ENCODE assay signal across 14 cellular contexts in the genomic region with DNA sequence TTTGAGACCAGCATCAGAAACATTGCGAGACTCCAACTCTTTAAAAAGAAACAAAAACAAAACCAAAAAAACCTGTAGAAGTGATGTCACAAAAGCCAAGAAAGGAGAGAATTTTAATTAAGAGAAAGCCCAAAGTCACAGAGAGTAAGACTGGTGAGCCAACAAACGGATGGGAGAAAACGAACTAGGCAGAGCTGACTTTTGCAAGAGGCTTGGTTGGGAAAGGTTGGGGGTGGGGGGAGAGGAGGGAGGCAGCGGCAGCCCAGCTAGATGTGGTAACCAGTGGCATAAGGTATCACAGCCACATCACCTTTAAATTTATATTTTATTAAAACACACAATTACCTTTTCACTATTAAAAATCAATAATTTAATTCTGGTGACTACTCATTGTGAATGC. TPM values are rescaled to one million over a fixed set of nuclear protein-coding genes. Genes with fewer than 3 reads are reported as not detected.
DNase-seq lines count a peak whose midpoint lies in the region; TF ChIP-seq lines count a peak whose summit lies in the region.
"Had no signal": no experiment of that assay in that cellular context is flagged by ENCODE, and none has a peak within 500 bp of the region (broad histone marks: within the 10 kb centered on the region; RNA-seq: fewer than 3 reads in every experiment).

No MANE protein-coding gene starts in this region.

- intact Hi-C loops in MCF 10A (cut with micrococcal nuclease), result no loop called here
- intact Hi-C loops in breast epithelium (cut with DNase I; ENCODE audit: low total_unique reads), result no loop called here

- no peaks in the 10 kb centered on the region for H3K9me3 ChIP-seq in breast epithelium
- H3K9me3 ChIP-seq: lower lobe of right lung, sigmoid colon had no signal

- no peaks in the 10 kb centered on the region for H3K36me3 ChIP-seq in breast epithelium

- no peak overlapping the region for H3K27ac ChIP-seq in breast epithelium
- H3K27ac ChIP-seq: lower lobe of right lung, sigmoid colon had no signal

- H3K4me1 ChIP-seq in breast epithelium, result no peaks in the 10 kb centered on the region
- H3K4me1 ChIP-seq: lower lobe of right lung, sigmoid colon had no signal

- H3K27me3 ChIP-seq in breast epithelium, result no peaks in the 10 kb centered on the region
- H3K27me3 ChIP-seq: sigmoid colon had no signal

- no peaks in the 10 kb centered on the region for H3K4me1 Mint-ChIP-seq in MCF 10A (ENCODE audit: insufficient read depth, unreplicated experiment)
- H3K4me1 Mint-ChIP-seq in activated naive CD8-positive, alpha-beta T cell treated with anti-CD3 and anti-CD28 coated beads for 36 hours, result peaks cover 44% of the 10 kb centered on the region

- H3K4me3 Mint-ChIP-seq in MCF 10A (ENCODE audit: unreplicated experiment), result no peak overlapping the region
- H3K4me3 Mint-ChIP-seq in activated naive CD8-positive, alpha-beta T cell treated with anti-CD3 and anti-CD28 coated beads for 36 hours, result no peak overlapping the region

- peak overlapping the region; percentile 12 for H3K27ac Mint-ChIP-seq in MCF 10A (ENCODE audit: low read depth, unreplicated experiment)
- peak overlapping the region; percentile 61 for H3K27ac Mint-ChIP-seq in activated naive CD8-positive, alpha-beta T cell treated with anti-CD3 and anti-CD28 coated beads for 36 hours

- CTCF ChIA-PET in MCF 10A (lab: Yijun Ruan, JAX), result interaction anchor here (1.2 kb wide), 1 partner anchor 64 kb away, joined by 3 read pairs; a partner anchor contains a TSS

- no TSS peak for BruUV-seq in MCF 10A (replicated peaks; lab: Mats Ljungman, UMichigan)

- peaks cover 50% of the 10 kb centered on the region for H3K36me3 Mint-ChIP-seq in MCF 10A (ENCODE audit: insufficient read depth, unreplicated experiment)
- peaks cover 48% of the 10 kb centered on the region for H3K36me3 Mint-ChIP-seq in activated naive CD8-positive, alpha-beta T cell treated with anti-CD3 and anti-CD28 coated beads for 36 hours

- POLR2A ChIA-PET in MCF 10A (lab: Yijun Ruan, JAX), result no interaction called here

- no peaks in the 10 kb centered on the region for H3K9me3 Mint-ChIP-seq in MCF 10A (ENCODE audit: unreplicated experiment)
- no peaks in the 10 kb centered on the region for H3K9me3 Mint-ChIP-seq in activated naive CD8-positive, alpha-beta T cell treated with anti-CD3 and anti-CD28 coated beads for 36 hours

- no peak for DNase-seq in MCF 10A (ENCODE audit: unreplicated experiment)
- DNase-seq in breast epithelium (ENCODE audit: low spot score in 2 of 2), result no peak
- DNase-seq in NOMO-1 treated with DMSO at 0.1 percent for 48 hours (lab: John Stamatoyannopoulos, UW; ENCODE audit: unreplicated experiment), result peak; percentile 69
- no peak for DNase-seq in activated naive CD8-positive, alpha-beta T cell treated with anti-CD3 and anti-CD28 coated beads for 36 hours
- DNase-seq in hypothalamus (lab: John Stamatoyannopoulos, UW), result no peak
- DNase-seq in GM19238 (ENCODE audit: insufficient read length, low spot score), result no peak
- DNase-seq in NCI-H187 (lab: John Stamatoyannopoulos, UW), result no peak
- DNase-seq: activated CD4-positive, alpha-beta T cell treated with anti-CD3 and anti-CD28 coated beads, Interleukin-2, amount 50 U/mL, for 48 hours; activated effector memory CD4-positive, alpha-beta T cell treated with Interleukin-2 at 50 U/mL for 16 hours; lower lobe of right lung; NCI-H1092 treated with DMSO at 0.1 percent for 48 hours; NCI-H69; sigmoid colon had no signal

- no peak for TF ChIP-seq CTCF in MCF 10A (IDR thresholded peaks at IDR 0.05; ENCODE audit: unreplicated experiment)
- TF ChIP-seq CTCF in breast epithelium (IDR thresholded peaks at IDR 0.05), result no peak

- H3K27me3 Mint-ChIP-seq in MCF 10A (ENCODE audit: insufficient read depth, unreplicated experiment), result no peaks in the 10 kb centered on the region
- H3K27me3 Mint-ChIP-seq in activated naive CD8-positive, alpha-beta T cell treated with anti-CD3 and anti-CD28 coated beads for 36 hours, result no peaks in the 10 kb centered on the region

- TF ChIP-seq POLR2A in breast epithelium (IDR thresholded peaks at IDR 0.05), result no peak

- H3K4me3 ChIP-seq in breast epithelium, result no peak overlapping the region
- H3K4me3 ChIP-seq: K562, lower lobe of right lung, sigmoid colon had no signal

RNA-seq across cellular contexts. Expression of a gene that starts 23.5 kb away (rescaled TPM):
- total RNA-seq in MCF 10A (2022), result 75.2 and 98.5 TPM in 2 replicates
- total RNA-seq in breast epithelium, result 10 to 100 TPM; 75.7 to 83.4 (median 80.5) TPM
- total RNA-seq in activated naive CD8-positive, alpha-beta T cell treated with anti-CD3 and anti-CD28 coated beads for 36 hours, result 100 to 1,000 TPM; 121 to 123 TPM
